Comparison of ENCODE assay signal across 8 cellular contexts in genomic region chr10:50621981-50622496, GRCh38. TPM values are rescaled to one million over a fixed set of nuclear protein-coding genes. Genes with fewer than 3 reads are reported as not detected.
DNase-seq lines count a peak whose midpoint lies in the region; ATAC-seq and TF ChIP-seq lines count a peak whose summit lies in the region.

No MANE protein-coding gene starts in this region.

- H3K36me3 ChIP-seq in CD8-positive, alpha-beta memory T cell (ENCODE audit: insufficient read depth, low read length): no peaks in the 10 kb centered on the region
- H3K36me3 ChIP-seq in fibroblast of lung (ENCODE audit: control insufficient read depth, insufficient read depth, low read length) (no peaks in the 10 kb centered on the region), stomach (no peaks in the 10 kb centered on the region)
- H3K36me3 ChIP-seq in naive thymus-derived CD4-positive, alpha-beta T cell (ENCODE audit: control insufficient read depth in 2 of 3, insufficient read depth in 3 of 3, low read length in 3 of 3): peaks cover 0 to 13% (median 0%) of the 10 kb centered on the region in 3 experiments

- H3K4me3 ChIP-seq in CD8-positive, alpha-beta memory T cell (ENCODE audit: low read length): peak overlapping the region; percentile 99
- peak overlapping the region; percentile 73 to 89 (median 82) for H3K4me3 ChIP-seq in fibroblast of lung (replicated peaks in 1 of 4; ENCODE audit: control extremely low read depth in 1 of 4, insufficient read depth in 1 of 4, low read depth in 3 of 4, low read length in 4 of 4)
- H3K4me3 ChIP-seq in naive thymus-derived CD4-positive, alpha-beta T cell (ENCODE audit: low read length): peak overlapping the region; percentile 97
- H3K4me3 ChIP-seq in stomach: peak overlapping the region; percentile 80 to 95 (median 90)

- H3K27me3 ChIP-seq in CD8-positive, alpha-beta memory T cell (ENCODE audit: insufficient read depth, low read length, poor library complexity, severe bottlenecking): no peaks in the 10 kb centered on the region
- no peaks in the 10 kb centered on the region for H3K27me3 ChIP-seq in fibroblast of lung (ENCODE audit: control insufficient read depth, insufficient read depth, low read length)
- no peaks in the 10 kb centered on the region for H3K27me3 ChIP-seq in naive thymus-derived CD4-positive, alpha-beta T cell (ENCODE audit: control insufficient read depth in 2 of 2, insufficient read depth in 2 of 2, low read length in 2 of 2)
- no peaks in the 10 kb centered on the region for H3K27me3 ChIP-seq in stomach

- no peaks in the 10 kb centered on the region for H3K9me3 ChIP-seq in CD8-positive, alpha-beta memory T cell (ENCODE audit: low read length)
- no peaks in the 10 kb centered on the region for H3K9me3 ChIP-seq in fibroblast of lung (ENCODE audit: control insufficient read depth, insufficient read depth, low read depth, low read length)
- no peaks in the 10 kb centered on the region for H3K9me3 ChIP-seq in naive thymus-derived CD4-positive, alpha-beta T cell (ENCODE audit: control insufficient read depth in 2 of 3, low read length in 3 of 3)
- H3K9me3 ChIP-seq in stomach: no peaks in the 10 kb centered on the region

- peak; percentile 24 for ATAC-seq in GM19438 (IDR thresholded peaks at IDR 0.05; ENCODE audit: low read depth, unreplicated experiment)
- peak; percentile 13 for ATAC-seq in HG03565 (IDR thresholded peaks at IDR 0.05; ENCODE audit: unreplicated experiment)
- peak; percentile 33 for ATAC-seq in naive thymus-derived CD4-positive, alpha-beta T cell

- TF ChIP-seq POLR2A in stomach (IDR thresholded peaks at IDR 0.05): no peak

- no peak for TF ChIP-seq EP300 in stomach (IDR thresholded peaks at IDR 0.05)

- peak; percentile 46 to 80 (median 62) for DNase-seq in CD8-positive, alpha-beta memory T cell
- DNase-seq in OCI-M1 (lab: John Stamatoyannopoulos, UW) (peak; percentile 97), fibroblast of lung (ENCODE audit: low read depth in 2 of 2) (peak; percentile 93 to 98), stomach (peak; percentile 90)
- DNase-seq in activated T-helper 1 cell treated with anti-CD3 and anti-CD28 coated beads, Interleukin-2, amount 50 U/mL, for 16 hours (ENCODE audit: low read depth in 1 of 2, low spot score in 1 of 2): peak; percentile 40 to 45
- peak; percentile 35 to 78 (median 69) for DNase-seq in naive thymus-derived CD4-positive, alpha-beta T cell

- intact Hi-C loops in naive thymus-derived CD4-positive, alpha-beta T cell (cut with micrococcal nuclease): loop anchor here (1.0 to 10.0 kb wide), 14 partner anchors 17 to 1817 kb away; partner anchors contain the start of genes ASAH2B (in 1 of the 2), ERCC6 (in 1 of the 2), PARG (in 1 of the 2) and TIMM23B (in 1 of the 2)
- intact Hi-C loops in stomach (cut with DNase I; ENCODE audit: low total_unique reads): no loop called here

- no peaks in the 10 kb centered on the region for H4K20me1 ChIP-seq in fibroblast of lung (ENCODE audit: control insufficient read depth, extremely low read depth, insufficient read depth, low read length)

- 0 to 1% (median 0%) methylated on average over 16 to 17 of the region's 17 CpGs for WGBS in stomach, 5 donors

- peaks cover 5% of the 10 kb centered on the region for H3K79me2 ChIP-seq in fibroblast of lung (ENCODE audit: control insufficient read depth, insufficient read depth, low read length)

- peaks cover 48% of the 10 kb centered on the region for H3K4me1 ChIP-seq in CD8-positive, alpha-beta memory T cell (ENCODE audit: insufficient read depth, low read length)
- H3K4me1 ChIP-seq in fibroblast of lung (ENCODE audit: control insufficient read depth, extremely low read depth, insufficient read depth, low read length) (peaks cover 2% of the 10 kb centered on the region), stomach (peaks cover 20 to 55% (median 40%) of the 10 kb centered on the region in 4 donors)
- H3K4me1 ChIP-seq in naive thymus-derived CD4-positive, alpha-beta T cell (ENCODE audit: control insufficient read depth in 2 of 2, insufficient read depth in 2 of 2, low read length in 2 of 2): peaks cover 21 to 51% of the 10 kb centered on the region in 2 donors

- peaks cover 0 to 20% (median 0%) of the 10 kb centered on the region in 3 donors for H3K36me3 Mint-ChIP-seq in CD8-positive, alpha-beta memory T cell
- no peaks in the 10 kb centered on the region for H3K36me3 Mint-ChIP-seq in naive thymus-derived CD4-positive, alpha-beta T cell

- peak overlapping the region; percentile 88 for H3K9ac ChIP-seq in fibroblast of lung (ENCODE audit: insufficient read depth, low read length)

- TF ChIP-seq CTCF in fibroblast of lung (conservative IDR thresholded peaks at IDR 0.05 in 1 of 2, IDR thresholded peaks at IDR 0.05 in 1 of 2; ENCODE audit: low read depth in 1 of 2, low read length in 2 of 2): no peak
- peak in 1 of 7 experiments; percentile 19 for TF ChIP-seq CTCF in stomach (IDR thresholded peaks at IDR 0.05)

- peak overlapping the region; percentile 28 for H2AFZ ChIP-seq in fibroblast of lung (ENCODE audit: low read length)

- H3K9me3 Mint-ChIP-seq in CD8-positive, alpha-beta memory T cell: no peaks in the 10 kb centered on the region
- H3K9me3 Mint-ChIP-seq in naive thymus-derived CD4-positive, alpha-beta T cell: peaks cover 0 to 2% (median 0%) of the 10 kb centered on the region in 11 donors

- peak overlapping the region; percentile 95 to 99 (median 96) for H3K4me3 Mint-ChIP-seq in CD8-positive, alpha-beta memory T cell
- peak overlapping the region; percentile 93 to 99 (median 97) for H3K4me3 Mint-ChIP-seq in naive thymus-derived CD4-positive, alpha-beta T cell

- peak overlapping the region; percentile 96 for H3K4me2 ChIP-seq in fibroblast of lung (ENCODE audit: extremely low read depth, insufficient read depth, low read length)

- POLR2A ChIA-PET in CD8-positive, alpha-beta memory T cell (lab: Charles Lee): interaction anchor here (0.6 to 5.7 kb wide), 8 partner anchors 14 to 206 kb away, joined by 3 to 53 read pairs (median 3); no protein-coding TSS in a partner anchor
- POLR2A ChIA-PET in naive thymus-derived CD4-positive, alpha-beta T cell (lab: Charles Lee): interaction anchor here (0.6 to 2.9 kb wide), 13 partner anchors 8 to 1084 kb away, joined by 3 to 20 read pairs (median 4); partner anchors contain the start of gene ASAH2B

- H3K4me1 Mint-ChIP-seq in CD8-positive, alpha-beta memory T cell: peaks cover 50 to 60% (median 57%) of the 10 kb centered on the region in 3 donors
- peaks cover 33 to 56% (median 49%) of the 10 kb centered on the region in 7 donors for H3K4me1 Mint-ChIP-seq in naive thymus-derived CD4-positive, alpha-beta T cell

- CTCF ChIA-PET in CD8-positive, alpha-beta memory T cell (lab: Charles Lee): interaction anchor here (0.8 to 2.9 kb wide), 15 partner anchors 9 to 306 kb away, joined by 3 to 13 read pairs (median 4); no protein-coding TSS in a partner anchor
- CTCF ChIA-PET in naive thymus-derived CD4-positive, alpha-beta T cell (lab: Charles Lee): interaction anchor here (0.6 to 2.2 kb wide), 9 partner anchors 8 to 1085 kb away, joined by 3 to 9 read pairs (median 4); no protein-coding TSS in a partner anchor

- peaks cover 0 to 5% of the 10 kb centered on the region in 2 donors for H3K27me3 Mint-ChIP-seq in CD8-positive, alpha-beta memory T cell
- peaks cover 0 to 2% (median 0%) of the 10 kb centered on the region in 5 donors for H3K27me3 Mint-ChIP-seq in naive thymus-derived CD4-positive, alpha-beta T cell

- peak overlapping the region; percentile 100 for H3K27ac ChIP-seq in CD8-positive, alpha-beta memory T cell (ENCODE audit: low read depth, low read length)
- H3K27ac ChIP-seq in fibroblast of lung (ENCODE audit: insufficient read depth, low read length) (peak overlapping the region; percentile 90), stomach (peak overlapping the region; percentile 98 to 100 (median 99))
- H3K27ac ChIP-seq in naive thymus-derived CD4-positive, alpha-beta T cell (ENCODE audit: low read depth, low read length): peak overlapping the region; percentile 99

- peak overlapping the region; percentile 95 to 100 (median 98) for H3K27ac Mint-ChIP-seq in CD8-positive, alpha-beta memory T cell
- peak overlapping the region; percentile 85 to 98 (median 96) for H3K27ac Mint-ChIP-seq in naive thymus-derived CD4-positive, alpha-beta T cell

RNA-seq across cellular contexts. Expression of gene SGMS1, which starts 1.7 kb away (rescaled TPM):
- 10 to 100 TPM; 13.5 to 14.5 TPM for total RNA-seq in CD8-positive, alpha-beta memory T cell
- polyA plus RNA-seq in CD8-positive, alpha-beta memory T cell: 11.3 TPM
- total RNA-seq in fibroblast of lung (55.2 and 82.1 TPM in 2 replicates), stomach (100 to 1,000 TPM in 2 of 5 donors, 10 to 100 TPM in 3; 24.6 to 229 (median 75.5) TPM)
- polyA plus RNA-seq in fibroblast of lung (22.9 and 39.9 TPM in 2 replicates), stomach (1 to 10 TPM; 6.2 to 7.8 (median 7.0) TPM)
- 19.7 and 31.1 TPM in 2 replicates for polyA plus RNA-seq in fibroblast of lung (2012)
- 12.2 and 41.5 TPM in 2 replicates for polyA minus RNA-seq in fibroblast of lung (ENCODE audit: low replicate concordance)
- total RNA-seq in naive thymus-derived CD4-positive, alpha-beta T cell: 10 to 100 TPM; 19.6 to 45.7 (median 29.5) TPM
- 10 to 100 TPM; 11.5 to 14.5 TPM for polyA plus RNA-seq in naive thymus-derived CD4-positive, alpha-beta T cell

Comparison
In these comparisons a context has a peak if more than half of its experiments do, and no peak if none do; other contexts are left out.
1. Peak in every context shown above with its lines: DNase-seq, ATAC-seq, H3K4me3 ChIP-seq and H3K27ac ChIP-seq.
2. DNase-seq: peak in every context shown above with its lines; median percentile 97 in OCI-M1; 96 in fibroblast of lung; 90 in stomach; 69 in naive thymus-derived CD4-positive, alpha-beta T cell; 62 in CD8-positive, alpha-beta memory T cell; 42 in activated T-helper 1 cell treated with anti-CD3 and anti-CD28 coated beads, Interleukin-2, amount 50 U/mL, for 16 hours.